Comparison of ENCODE assay signal across 8 cellular contexts in genomic region chr10:24503627-24504320, GRCh38.
A peak's percentile ranks its signal among the peaks of the same experiment; 100 is the strongest.
DNase-seq lines count a peak whose midpoint lies in the region; ATAC-seq, FAIRE-seq and TF ChIP-seq lines count a peak whose summit lies in the region.

No MANE protein-coding gene starts in this region.

- in situ Hi-C loops in gastrocnemius medialis (cut with MboI; ENCODE audit: low sequenced_read_pairs in 4 of 4), result loop anchor here in 3 of 4 donors (25.0 kb wide), 3 partner anchors 116 to 291 kb away; partner anchors contain the start of gene KIAA1217 (in 2 of the 3)

- H3K27me3 ChIP-seq in gastrocnemius medialis (no peaks in the 10 kb centered on the region), tibial artery (no peaks in the 10 kb centered on the region)

- peak overlapping the region; percentile 5 to 45 (median 17) for H3K27ac ChIP-seq in gastrocnemius medialis
- no peak overlapping the region for H3K27ac ChIP-seq in tibial artery

- intact Hi-C loops in gastrocnemius medialis (cut with DNase I; ENCODE audit: low total_unique reads), result loop anchor here (5.0 kb wide), 1 partner anchor 131 kb away; no protein-coding TSS in a partner anchor
- intact Hi-C loops in tibial artery (cut with DNase I; ENCODE audit: low total_unique reads), result no loop called here

- no peaks in the 10 kb centered on the region for H3K9me3 ChIP-seq in gastrocnemius medialis
- H3K9me3 ChIP-seq in tibial artery, result no peaks in the 10 kb centered on the region

- H3K4me1 ChIP-seq in gastrocnemius medialis, result peaks cover 3 to 6% of the 10 kb centered on the region in 2 donors
- no peaks in the 10 kb centered on the region for H3K4me1 ChIP-seq in tibial artery

- peak; percentile 84 for FAIRE-seq in GM19239 (lab: Jason Lieb, UNC)

- H3K4me3 ChIP-seq in fibroblast of pulmonary artery (replicated peaks; ENCODE audit: low read depth, low read length) (no peak overlapping the region), gastrocnemius medialis (no peak overlapping the region), tibial artery (no peak overlapping the region)

- TF ChIP-seq POLR2A in gastrocnemius medialis (IDR thresholded peaks at IDR 0.05), result no peak

- peak; percentile 33 to 60 for ATAC-seq in gastrocnemius medialis

- DNase-seq in Daoy (ENCODE audit: low read depth), result peak; percentile 55
- peak; percentile 30 for DNase-seq in GM19239 (ENCODE audit: insufficient read length, low spot score)
- peak; percentile 66 for DNase-seq in HuH-7 (ENCODE audit: low spot score)
- DNase-seq in SW480 (ENCODE audit: low spot score), result peak; percentile 73
- peak; percentile 55 for DNase-seq in fibroblast of pulmonary artery (ENCODE audit: low read depth)
- DNase-seq in gastrocnemius medialis, result no peak
- DNase-seq in tibial artery, result no peak
- no peak for DNase-seq in mucosa of gallbladder (ENCODE audit: low spot score)

- peaks cover 0 to 82% of the 10 kb centered on the region in 2 donors for H3K36me3 ChIP-seq in gastrocnemius medialis
- peaks cover 0 to 18% (median 0%) of the 10 kb centered on the region in 3 donors for H3K36me3 ChIP-seq in tibial artery

- TF ChIP-seq CTCF in fibroblast of pulmonary artery (IDR thresholded peaks at IDR 0.05; ENCODE audit: low read length, missing control alignments) (peak; percentile 66), gastrocnemius medialis (IDR thresholded peaks at IDR 0.05 in 4 of 5, conservative IDR thresholded peaks at IDR 0.05 in 1 of 5) (peak; percentile 17 to 57 (median 53)), tibial artery (IDR thresholded peaks at IDR 0.05) (no peak)

Comparison
In these comparisons a context has a peak if more than half of its experiments do, and no peak if none do; other contexts are left out.
1. DNase-seq: peak in Daoy (single experiment), GM19239 (single experiment), HuH-7 (single experiment), SW480 (single experiment) and fibroblast of pulmonary artery (single experiment); none in gastrocnemius medialis (0 of 2), tibial artery (0 of 2) and mucosa of gallbladder (single experiment).
2. CTCF ChIP-seq: peak in fibroblast of pulmonary artery (single experiment) and gastrocnemius medialis (5 of 5); none in tibial artery (0 of 2).
3. H3K27ac ChIP-seq: peak in gastrocnemius medialis (4 of 4); none in tibial artery (0 of 2).